ENCODE assay signal across 42 cellular contexts in genomic region chr15:23441204-23441603, GRCh38. TPM values are rescaled to one million over a fixed set of nuclear protein-coding genes. Genes with fewer than 3 reads are reported as not detected.
"Had no signal": no experiment of that assay in that cellular context is flagged by ENCODE, and none has a peak within 500 bp of the region (broad histone marks: within the 10 kb centered on the region; RNA-seq: fewer than 3 reads in every experiment).

No MANE protein-coding gene starts in this region.

- ATAC-seq: activated naive CD4-positive, alpha-beta T cell treated with anti-CD3 and anti-CD28 coated beads, Interleukin-2, amount 50 U/mL, for 72 hours; activated naive CD8-positive, alpha-beta T cell treated with anti-CD3 and anti-CD28 coated beads, Interleukin-2, amount 50 U/mL, for 24 hours; activated T-cell treated with anti-CD3 and anti-CD28 coated beads, Interleukin-2, amount 50 U/mL, for 4 hours; activated T-cell treated with anti-CD3 and anti-CD28 coated beads, Interleukin-2, amount 50 U/mL, for 72 hours; activated T-helper 17 cell treated with anti-CD3 and anti-CD28 coated beads, Interleukin-2, amount 50 U/mL, for 72 hours; body of pancreas had no signal

- H3K4me1 ChIP-seq: adrenal gland, ascending aorta, body of pancreas, breast epithelium had no signal

- H3K9me3 Mint-ChIP-seq: activated naive CD4-positive, alpha-beta T cell treated with anti-CD3 and anti-CD28 coated beads for 36 hours; activated naive CD4-positive, alpha-beta T cell treated with anti-CD3 and anti-CD28 coated beads, Interleukin-2, amount 10 ng/mL, durations not matched to agents 7 days and 5 days; activated naive CD4-positive, alpha-beta T cell treated with anti-CD3 and anti-CD28 coated beads, Interleukin-2, amount 50 U/mL, for 24 hours; activated naive CD4-positive, alpha-beta T cell treated with anti-CD3 and anti-CD28 coated beads, Interleukin-2, amount 50 U/mL, for 72 hours; activated naive CD8-positive, alpha-beta T cell treated with anti-CD3 and anti-CD28 coated beads for 36 hours; activated naive CD8-positive, alpha-beta T cell treated with anti-CD3 and anti-CD28 coated beads, Interleukin-2, amount 10 ng/mL, durations not matched to agents 7 days and 5 days; activated naive CD8-positive, alpha-beta T cell treated with anti-CD3 and anti-CD28 coated beads, Interleukin-2, amount 50 U/mL, for 24 hours; activated T-cell treated with anti-CD3 and anti-CD28 coated beads, Interleukin-2, amount 50 U/mL, for 24 hours; activated T-cell treated with anti-CD3 and anti-CD28 coated beads, Interleukin-2, amount 50 U/mL, for 4 hours; activated T-cell treated with anti-CD3 and anti-CD28 coated beads, Interleukin-2, amount 50 U/mL, for 72 hours; activated T-helper 1 cell treated with anti-CD3 and anti-CD28 coated beads, Interleukin-12 subunit alpha, Interleukin-12 subunit beta, Interleukin-2, Interleukin-4 antibody, amounts not matched to agents 30 ng/mL and 10 ng/mL and 1 ng/mL, durations not matched to agents 14 hours and 24 hours and 36 hours; activated T-helper 17 cell treated with anti-CD3 and anti-CD28 coated beads, Interleukin-2, amount 50 U/mL, for 72 hours; activated T-helper 2 cell treated with anti-CD3 and anti-CD28 coated beads, Interferon-gamma antibody, Interleukin-2, Interleukin-4, amounts not matched to agents 10 μg/mL and 5 μg/mL and 100 μg/mL, durations not matched to agents 14 hours and 24 hours and 36 hours; central memory CD8-positive, alpha-beta T cell had no signal

- H3K4me3 Mint-ChIP-seq: activated naive CD4-positive, alpha-beta T cell treated with anti-CD3 and anti-CD28 coated beads for 36 hours; activated naive CD4-positive, alpha-beta T cell treated with anti-CD3 and anti-CD28 coated beads, Interleukin-2, amount 10 ng/mL, durations not matched to agents 7 days and 5 days; activated naive CD4-positive, alpha-beta T cell treated with anti-CD3 and anti-CD28 coated beads, Interleukin-2, amount 50 U/mL, for 24 hours; activated naive CD8-positive, alpha-beta T cell; activated naive CD8-positive, alpha-beta T cell treated with anti-CD3 and anti-CD28 coated beads for 36 hours; activated naive CD8-positive, alpha-beta T cell treated with anti-CD3 and anti-CD28 coated beads, Interleukin-2, amount 10 ng/mL, durations not matched to agents 7 days and 5 days; activated naive CD8-positive, alpha-beta T cell treated with anti-CD3 and anti-CD28 coated beads, Interleukin-2, amount 50 U/mL, for 24 hours; activated T-cell treated with anti-CD3 and anti-CD28 coated beads, Interleukin-2, amount 50 U/mL, for 24 hours; activated T-cell treated with anti-CD3 and anti-CD28 coated beads, Interleukin-2, amount 50 U/mL, for 4 hours; activated T-cell treated with anti-CD3 and anti-CD28 coated beads, Interleukin-2, amount 50 U/mL, for 72 hours; activated T-helper 1 cell treated with anti-CD3 and anti-CD28 coated beads, Interleukin-12 subunit alpha, Interleukin-12 subunit beta, Interleukin-2, Interleukin-4 antibody, amounts not matched to agents 30 ng/mL and 10 ng/mL and 1 ng/mL, durations not matched to agents 14 hours and 24 hours and 36 hours; activated T-helper 17 cell treated with anti-CD3 and anti-CD28 coated beads, Interleukin-2, amount 50 U/mL, for 72 hours; brain; central memory CD8-positive, alpha-beta T cell had no signal

- H3K36me3 ChIP-seq: adrenal gland, ascending aorta, brain microvascular endothelial cell, breast epithelium, cardiac muscle cell had no signal

- H3K27me3 ChIP-seq: adrenal gland, ascending aorta, body of pancreas, brain microvascular endothelial cell, breast epithelium, cardiac muscle cell had no signal

- H3K4me1 Mint-ChIP-seq: activated naive CD4-positive, alpha-beta T cell treated with anti-CD3 and anti-CD28 coated beads, Interleukin-2, amount 10 ng/mL, durations not matched to agents 7 days and 5 days; activated naive CD4-positive, alpha-beta T cell treated with anti-CD3 and anti-CD28 coated beads, Interleukin-2, amount 50 U/mL, for 24 hours; activated naive CD8-positive, alpha-beta T cell treated with anti-CD3 and anti-CD28 coated beads for 36 hours; activated naive CD8-positive, alpha-beta T cell treated with anti-CD3 and anti-CD28 coated beads, Interleukin-2, amount 10 ng/mL, durations not matched to agents 7 days and 5 days; activated naive CD8-positive, alpha-beta T cell treated with anti-CD3 and anti-CD28 coated beads, Interleukin-2, amount 50 U/mL, for 24 hours; activated T-helper 17 cell treated with anti-CD3 and anti-CD28 coated beads, Interleukin-2, amount 50 U/mL, for 72 hours; brain; central memory CD8-positive, alpha-beta T cell had no signal

- H3K36me3 Mint-ChIP-seq: activated naive CD4-positive, alpha-beta T cell treated with anti-CD3 and anti-CD28 coated beads, Interleukin-2, amount 10 ng/mL, durations not matched to agents 7 days and 5 days; activated naive CD4-positive, alpha-beta T cell treated with anti-CD3 and anti-CD28 coated beads, Interleukin-2, amount 50 U/mL, for 24 hours; activated naive CD4-positive, alpha-beta T cell treated with anti-CD3 and anti-CD28 coated beads, Interleukin-2, amount 50 U/mL, for 72 hours; activated naive CD8-positive, alpha-beta T cell; activated naive CD8-positive, alpha-beta T cell treated with anti-CD3 and anti-CD28 coated beads for 36 hours; activated naive CD8-positive, alpha-beta T cell treated with anti-CD3 and anti-CD28 coated beads, Interleukin-2, amount 10 ng/mL, durations not matched to agents 7 days and 5 days; brain had no signal

- H3K27ac Mint-ChIP-seq: activated naive CD4-positive, alpha-beta T cell treated with anti-CD3 and anti-CD28 coated beads for 36 hours; activated naive CD4-positive, alpha-beta T cell treated with anti-CD3 and anti-CD28 coated beads, Interleukin-2, amount 10 ng/mL, durations not matched to agents 7 days and 5 days; activated naive CD4-positive, alpha-beta T cell treated with anti-CD3 and anti-CD28 coated beads, Interleukin-2, amount 50 U/mL, for 24 hours; activated naive CD4-positive, alpha-beta T cell treated with anti-CD3 and anti-CD28 coated beads, Interleukin-2, amount 50 U/mL, for 72 hours; activated naive CD8-positive, alpha-beta T cell; activated naive CD8-positive, alpha-beta T cell treated with anti-CD3 and anti-CD28 coated beads for 36 hours; activated naive CD8-positive, alpha-beta T cell treated with anti-CD3 and anti-CD28 coated beads, Interleukin-2, amount 10 ng/mL, durations not matched to agents 7 days and 5 days; activated naive CD8-positive, alpha-beta T cell treated with anti-CD3 and anti-CD28 coated beads, Interleukin-2, amount 50 U/mL, for 24 hours; activated T-cell treated with anti-CD3 and anti-CD28 coated beads, Interleukin-2, amount 50 U/mL, for 24 hours; activated T-cell treated with anti-CD3 and anti-CD28 coated beads, Interleukin-2, amount 50 U/mL, for 72 hours; activated T-helper 1 cell treated with anti-CD3 and anti-CD28 coated beads, Interleukin-12 subunit alpha, Interleukin-12 subunit beta, Interleukin-2, Interleukin-4 antibody, amounts not matched to agents 30 ng/mL and 10 ng/mL and 1 ng/mL, durations not matched to agents 14 hours and 24 hours and 36 hours; activated T-helper 17 cell treated with anti-CD3 and anti-CD28 coated beads, Interleukin-2, amount 50 U/mL, for 72 hours; activated T-helper 2 cell treated with anti-CD3 and anti-CD28 coated beads, Interferon-gamma antibody, Interleukin-2, Interleukin-4, amounts not matched to agents 10 μg/mL and 5 μg/mL and 100 μg/mL, durations not matched to agents 14 hours and 24 hours and 36 hours; brain had no signal

- DNase-seq: activated effector memory CD4-positive, alpha-beta T cell treated with anti-CD3 and anti-CD28 coated beads, Interleukin-2, amount 50 U/mL, for 16 hours; activated effector memory CD4-positive, alpha-beta T cell treated with Interleukin-2 at 50 U/mL for 16 hours; activated gamma-delta T cell; activated gamma-delta T cell treated with Interleukin-2 at 50 U/mL for 16 hours; activated naive CD4-positive, alpha-beta T cell; activated naive CD4-positive, alpha-beta T cell treated with anti-CD3 and anti-CD28 coated beads for 36 hours; activated naive CD4-positive, alpha-beta T cell treated with anti-CD3 and anti-CD28 coated beads, Interleukin-2, amount 10 ng/mL, durations not matched to agents 7 days and 5 days; activated naive CD4-positive, alpha-beta T cell treated with anti-CD3 and anti-CD28 coated beads, Interleukin-2, amount 50 U/mL, for 16 hours; activated naive CD4-positive, alpha-beta T cell treated with Interleukin-2 at 50 U/mL for 16 hours; activated naive CD8-positive, alpha-beta T cell treated with anti-CD3 and anti-CD28 coated beads for 36 hours; activated naive CD8-positive, alpha-beta T cell treated with anti-CD3 and anti-CD28 coated beads, Interleukin-2, amount 10 ng/mL, durations not matched to agents 7 days and 5 days; activated naive CD8-positive, alpha-beta T cell treated with anti-CD3 and anti-CD28 coated beads, Interleukin-2, amount 50 U/mL, for 24 hours; activated T-cell treated with anti-CD3 and anti-CD28 coated beads, Interleukin-2, amount 50 U/mL, for 1 hour; activated T-cell treated with anti-CD3 and anti-CD28 coated beads, Interleukin-2, amount 50 U/mL, for 24 hours; activated T-cell treated with anti-CD3 and anti-CD28 coated beads, Interleukin-2, amount 50 U/mL, for 4 hours; activated T-cell treated with anti-CD3 and anti-CD28 coated beads, Interleukin-2, amount 50 U/mL, for 48 hours; activated T-cell treated with anti-CD3 and anti-CD28 coated beads, Interleukin-2, amount 50 U/mL, for 72 hours; adrenal gland; amniotic stem cell; amygdala; anterior cingulate cortex; body of pancreas; brain microvascular endothelial cell; caudate nucleus; central memory CD4-positive, alpha-beta T cell; cerebellar nuclear complex had no signal

- H3K27me3 Mint-ChIP-seq: activated naive CD4-positive, alpha-beta T cell treated with anti-CD3 and anti-CD28 coated beads, Interleukin-2, amount 10 ng/mL, durations not matched to agents 7 days and 5 days; activated naive CD8-positive, alpha-beta T cell treated with anti-CD3 and anti-CD28 coated beads, Interleukin-2, amount 10 ng/mL, durations not matched to agents 7 days and 5 days; brain had no signal

- H3K4me3 ChIP-seq: adrenal gland, ascending aorta, body of pancreas, breast epithelium, cardiac muscle cell had no signal

- H3K27ac ChIP-seq: adrenal gland, ascending aorta, body of pancreas, brain microvascular endothelial cell, breast epithelium, cardiac muscle cell had no signal

- H3K9me3 ChIP-seq: adrenal gland, ascending aorta, body of pancreas, breast epithelium had no signal

RNA-seq across cellular contexts. Expression of gene GOLGA6L2, which starts 5.8 kb away (rescaled TPM):
- total RNA-seq: activated naive CD4-positive, alpha-beta T cell treated with anti-CD3 and anti-CD28 coated beads for 36 hours; activated naive CD4-positive, alpha-beta T cell treated with anti-CD3 and anti-CD28 coated beads, Interleukin-2, amount 50 U/mL, for 72 hours; activated naive CD8-positive, alpha-beta T cell treated with anti-CD3 and anti-CD28 coated beads for 36 hours; activated naive CD8-positive, alpha-beta T cell treated with anti-CD3 and anti-CD28 coated beads, Interleukin-2, amount 10 ng/mL, durations not matched to agents 7 days and 5 days; activated T-cell treated with anti-CD3 and anti-CD28 coated beads, Interleukin-2, amount 50 U/mL, for 4 hours; activated T-cell treated with anti-CD3 and anti-CD28 coated beads, Interleukin-2, amount 50 U/mL, for 72 hours; activated T-helper 1 cell treated with anti-CD3 and anti-CD28 coated beads, Interleukin-12 subunit alpha, Interleukin-12 subunit beta, Interleukin-2, Interleukin-4 antibody, amounts not matched to agents 30 ng/mL and 10 ng/mL and 1 ng/mL, durations not matched to agents 14 hours and 24 hours and 36 hours; activated T-helper 17 cell treated with anti-CD3 and anti-CD28 coated beads, Interleukin-2, amount 50 U/mL, for 72 hours; activated T-helper 2 cell treated with anti-CD3 and anti-CD28 coated beads, Interferon-gamma antibody, Interleukin-2, Interleukin-4, amounts not matched to agents 10 μg/mL and 5 μg/mL and 100 μg/mL, durations not matched to agents 14 hours and 24 hours and 36 hours; adrenal gland; aorta; ascending aorta; astrocyte; body of pancreas; breast epithelium; bronchial epithelial cell; cardiac muscle cell; cardiac septum; cerebellum had no signal
